ENCODE assay signal across 8 cellular contexts in genomic region chr19:798415-799075, GRCh38. TPM values are rescaled to one million over a fixed set of nuclear protein-coding genes. Genes with fewer than 3 reads are reported as not detected.
DNase-seq lines count a peak whose midpoint lies in the region; TF ChIP-seq lines count a peak whose summit lies in the region.

No MANE protein-coding gene starts in this region.

- H3K79me1 ChIP-seq in neuronal stem cell (ENCODE audit: low read depth, low read length): peaks cover 13% of the 10 kb centered on the region

- intact Hi-C loops in posterior cingulate gyrus (cut with DNase I): loop anchor here (10.0 kb wide), 1 partner anchor 134 kb away; the partner anchor contains the start of gene RNF126

- no CpG with 5 or more reads among the region's 44 CpGs for WGBS in neuronal stem cell (ENCODE audit: extremely low coverage in 2 of 2, insufficient read length in 2 of 2, insufficient replicate concordance in 1 of 2), 2 donors

- no peak overlapping the region for H2BK120ac ChIP-seq in neuronal stem cell (ENCODE audit: low read depth, low read length)

- DNase-seq in epithelial cell of esophagus (ENCODE audit: low read depth) (no peak), neuronal stem cell (ENCODE audit: low spot score) (no peak), posterior cingulate gyrus (no peak), NCI-H345 (lab: John Stamatoyannopoulos, UW) (no peak), DMS 273 treated with DMSO at 0.1 percent for 48 hours (lab: John Stamatoyannopoulos, UW) (no peak), SIG-M5 (lab: John Stamatoyannopoulos, UW) (no peak)

- H3K27me3 ChIP-seq in OCI-LY3 (ENCODE audit: low read depth, low read length) (no peaks in the 10 kb centered on the region), neuronal stem cell (ENCODE audit: control insufficient read depth in 3 of 3, insufficient read depth in 3 of 3, low read depth in 1 of 3, low read length in 3 of 3) (no peaks in the 10 kb centered on the region)

- no peak overlapping the region for H4K91ac ChIP-seq in neuronal stem cell (ENCODE audit: low read depth, low read length, poor library complexity)

- H3K4me1 ChIP-seq in ES-I3 (ENCODE audit: insufficient read depth, low read length): peaks cover 9% of the 10 kb centered on the region
- H3K4me1 ChIP-seq in OCI-LY3 (ENCODE audit: low read length): peaks cover 12% of the 10 kb centered on the region
- peaks cover 18 to 32% of the 10 kb centered on the region in 2 donors for H3K4me1 ChIP-seq in neuronal stem cell (ENCODE audit: control insufficient read depth in 2 of 2, insufficient read depth in 1 of 2, low read depth in 1 of 2, low read length in 2 of 2)

- H3K18ac ChIP-seq in neuronal stem cell (ENCODE audit: low read length): peak overlapping the region; percentile 74

- H3K9ac ChIP-seq in ES-I3 (ENCODE audit: low read depth, low read length): peak overlapping the region; percentile 93
- peak overlapping the region; percentile 95 for H3K9ac ChIP-seq in OCI-LY3 (ENCODE audit: low read length)
- peak overlapping the region; percentile 97 for H3K9ac ChIP-seq in neuronal stem cell (ENCODE audit: low read depth, low read length, poor library complexity)

- H2BK5ac ChIP-seq in neuronal stem cell (ENCODE audit: low read length): peak overlapping the region; percentile 87

- H2AK5ac ChIP-seq in neuronal stem cell (ENCODE audit: low read depth, low read length): peak overlapping the region; percentile 83

- no peak overlapping the region for H2BK15ac ChIP-seq in neuronal stem cell (ENCODE audit: low read length)

- no peak overlapping the region for H4K8ac ChIP-seq in neuronal stem cell (ENCODE audit: low read depth, low read length)

- H3K4ac ChIP-seq in neuronal stem cell (ENCODE audit: low read length): no peak overlapping the region

- H3K4me3 ChIP-seq in OCI-LY3 (ENCODE audit: low read length) (peak overlapping the region; percentile 99), epithelial cell of esophagus (ENCODE audit: low read length) (peak overlapping the region; percentile 54), neuronal stem cell (ENCODE audit: low read length in 2 of 2) (peak overlapping the region; percentile 89 to 98)

- H2AFZ ChIP-seq in OCI-LY3 (ENCODE audit: low read depth, low read length) (no peak overlapping the region), neuronal stem cell (ENCODE audit: low read length) (no peak overlapping the region)

- TF ChIP-seq CTCF in OCI-LY3 (IDR thresholded peaks at IDR 0.05; ENCODE audit: low read depth, low read length): no peak
- TF ChIP-seq CTCF in epithelial cell of esophagus (IDR thresholded peaks at IDR 0.05; ENCODE audit: insufficient read depth, low read depth, low read length, missing control alignments): no peak

- H2BK12ac ChIP-seq in neuronal stem cell (ENCODE audit: low read length): no peak overlapping the region

- H3K9me3 ChIP-seq in ES-I3 (ENCODE audit: control insufficient read depth, insufficient read depth, low read length) (no peaks in the 10 kb centered on the region), OCI-LY3 (ENCODE audit: insufficient read depth, low read length) (no peaks in the 10 kb centered on the region), neuronal stem cell (replicated peaks in 1 of 2; ENCODE audit: control insufficient read depth in 2 of 2, insufficient read depth in 1 of 2, low read depth in 1 of 2, low read length in 2 of 2) (no peaks in the 10 kb centered on the region)

- H3K4me2 ChIP-seq in OCI-LY3 (ENCODE audit: low read length) (peak overlapping the region; percentile 96), neuronal stem cell (ENCODE audit: insufficient read depth, low read length, poor library complexity, severe bottlenecking) (peak overlapping the region; percentile 93)

- H4K20me1 ChIP-seq in OCI-LY3 (ENCODE audit: insufficient read depth, low read length): peaks cover 57% of the 10 kb centered on the region

- peaks cover 63% of the 10 kb centered on the region for H3K79me2 ChIP-seq in OCI-LY3 (ENCODE audit: low read length)

- H3K27ac ChIP-seq in OCI-LY3 (ENCODE audit: low read length) (peak overlapping the region; percentile 66), neuronal stem cell (replicated peaks; ENCODE audit: low read length) (peak overlapping the region; percentile 43)

- peak overlapping the region; percentile 84 for H3K14ac ChIP-seq in neuronal stem cell (ENCODE audit: low read length)

- H3K36me3 ChIP-seq in ES-I3 (ENCODE audit: insufficient read depth, low read length) (peaks cover 7% of the 10 kb centered on the region), OCI-LY3 (replicated peaks; ENCODE audit: low read depth, low read length) (peaks cover 52% of the 10 kb centered on the region), neuronal stem cell (replicated peaks in 1 of 2; ENCODE audit: control insufficient read depth in 2 of 2, insufficient read depth in 2 of 2, low read length in 2 of 2) (peaks cover 28 to 54% of the 10 kb centered on the region in 2 donors)

- H3K23ac ChIP-seq in neuronal stem cell (ENCODE audit: low read depth, low read length, poor library complexity): peak overlapping the region; percentile 87

RNA-seq across cellular contexts. Expression of gene PTBP1, which starts 1.3 kb away (rescaled TPM):
- polyA plus RNA-seq in neuronal stem cell (2013, experiment 1 of 2): 412 TPM
- polyA plus RNA-seq in neuronal stem cell (2013, experiment 2 of 2): 415 TPM

RNA-seq across cellular contexts. Expression of gene PLPPR3, which starts 23.2 kb away (rescaled TPM):
- polyA plus RNA-seq in neuronal stem cell (2013, experiment 1 of 2): 56.3 TPM
- 54.0 TPM for polyA plus RNA-seq in neuronal stem cell (2013, experiment 2 of 2)

RNA-seq across cellular contexts. Expression of gene AZU1, which starts 29.1 kb away (rescaled TPM):
- polyA plus RNA-seq in neuronal stem cell (2013, experiment 1 of 2): 1.2 TPM
- polyA plus RNA-seq in neuronal stem cell (2013, experiment 2 of 2): 1.3 TPM

RNA-seq across cellular contexts. Expression of gene PRTN3, which starts 42.3 kb away (rescaled TPM):
- polyA plus RNA-seq in neuronal stem cell (2013, experiment 1 of 2): 1.9 TPM
- 1.9 TPM for polyA plus RNA-seq in neuronal stem cell (2013, experiment 2 of 2)

RNA-seq across cellular contexts. Expression of gene MISP, which starts 47.6 kb away (rescaled TPM):
- 0.11 TPM for polyA plus RNA-seq in neuronal stem cell (2013, experiment 1 of 2)
- polyA plus RNA-seq in neuronal stem cell (2013, experiment 2 of 2): 0.07 TPM
